Comparison of ENCODE assay signal across 10 cellular contexts in the genomic region with DNA sequence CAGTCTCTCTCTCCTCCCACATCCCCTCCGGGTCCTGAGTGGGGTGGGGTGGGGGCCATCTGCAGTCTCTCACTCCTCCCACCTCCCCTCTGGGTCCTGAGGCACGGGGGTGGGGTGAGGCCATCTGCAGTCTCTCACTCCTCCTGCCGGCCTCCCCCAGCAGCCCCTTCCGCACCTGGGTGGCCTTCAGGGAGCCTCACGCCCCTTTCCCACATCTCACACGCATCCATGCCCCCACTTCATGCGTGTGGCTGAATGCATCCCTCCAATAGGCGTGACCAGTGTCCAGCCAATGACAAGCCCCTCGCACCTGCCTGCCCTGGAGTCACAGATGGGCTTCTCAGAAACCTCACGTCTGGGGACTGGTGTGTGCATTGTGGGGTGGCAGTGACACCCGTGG.
A peak's percentile ranks its signal among the peaks of the same experiment; 100 is the strongest.
DNase-seq lines count a peak whose midpoint lies in the region; ATAC-seq and TF ChIP-seq lines count a peak whose summit lies in the region.
"Had no signal": no experiment of that assay in that cellular context is flagged by ENCODE, and none has a peak within 500 bp of the region (broad histone marks: within the 10 kb centered on the region; RNA-seq: fewer than 3 reads in every experiment).

No MANE protein-coding gene starts in this region.

- peaks cover 43% of the 10 kb centered on the region for H3K4me1 ChIP-seq in BLaER1
- H3K4me1 ChIP-seq in RWPE2 (ENCODE audit: insufficient read depth, poor library complexity, severe bottlenecking): peaks cover 28% of the 10 kb centered on the region

- peak overlapping the region; percentile 28 for H3K4me2 ChIP-seq in BLaER1

- H3K9ac ChIP-seq in BLaER1: no peak overlapping the region

- H3K4me3 ChIP-seq in BLaER1 (no peak overlapping the region), RWPE2 (ENCODE audit: severe bottlenecking) (no peak overlapping the region)
- H3K4me3 ChIP-seq: SK-N-MC had no signal

- peak; percentile 81 for DNase-seq in RWPE2 (ENCODE audit: low spot score)
- DNase-seq in activated CD4-positive, alpha-beta T cell treated with anti-CD3 and anti-CD28 coated beads for 4 hours: no peak
- DNase-seq: Caco-2, H7, Kasumi-1, NCI-H187 treated with DMSO at 0.1 percent for 48 hours, NCI-H446 had no signal

- H3K27ac ChIP-seq in BLaER1 (no peak overlapping the region), RWPE2 (ENCODE audit: poor library complexity, severe bottlenecking) (no peak overlapping the region)
- H3K27ac ChIP-seq: SK-N-MC had no signal

- no peak for TF ChIP-seq CTCF in RWPE2 (IDR thresholded peaks at IDR 0.05; ENCODE audit: poor library complexity, severe bottlenecking)

- no peak for ATAC-seq in RWPE2 (ENCODE audit: low read depth)
- no peak for ATAC-seq in GM21619 (IDR thresholded peaks at IDR 0.05; ENCODE audit: unreplicated experiment)

- H3K36me3 ChIP-seq in BLaER1: no peaks in the 10 kb centered on the region
- no peaks in the 10 kb centered on the region for H3K36me3 ChIP-seq in RWPE2 (ENCODE audit: low read depth)

- peaks cover 71% of the 10 kb centered on the region for H4K20me1 ChIP-seq in BLaER1

- H3K27me3 ChIP-seq in BLaER1 (peaks cover 88% of the 10 kb centered on the region), RWPE2 (ENCODE audit: insufficient read depth, poor library complexity, severe bottlenecking) (no peaks in the 10 kb centered on the region)

- H3K9me3 ChIP-seq in BLaER1 (no peaks in the 10 kb centered on the region), RWPE2 (ENCODE audit: severe bottlenecking) (no peaks in the 10 kb centered on the region)
